27 cellular contexts compared by ENCODE assay signal in genomic region chr11:129417458-129417857, GRCh38. TPM values are rescaled to one million over a fixed set of nuclear protein-coding genes. Genes with fewer than 3 reads are reported as not detected.
A peak's percentile ranks its signal among the peaks of the same experiment; 100 is the strongest.
DNase-seq lines count a peak whose midpoint lies in the region; ATAC-seq, FAIRE-seq and TF ChIP-seq lines count a peak whose summit lies in the region.
"Had no signal": no experiment of that assay in that cellular context is flagged by ENCODE, and none has a peak within 500 bp of the region (broad histone marks: within the 10 kb centered on the region; RNA-seq: fewer than 3 reads in every experiment).

No MANE protein-coding gene starts in this region.

- CTCF ChIA-PET in WTC11 (lab: Charles Lee): interaction anchor here (0.8 kb wide), 1 partner anchor 278 kb away, joined by 5 read pairs; no protein-coding TSS in a partner anchor

- peak; percentile 28 for ATAC-seq in GM18502 (IDR thresholded peaks at IDR 0.05; ENCODE audit: poor library complexity, unreplicated experiment)
- ATAC-seq in HG02623 (IDR thresholded peaks at IDR 0.05; ENCODE audit: unreplicated experiment): peak; percentile 7
- peak; percentile 16 for ATAC-seq in HG03520 (IDR thresholded peaks at IDR 0.05; ENCODE audit: unreplicated experiment)
- no peak for ATAC-seq in GM19035 (IDR thresholded peaks at IDR 0.05; ENCODE audit: unreplicated experiment)
- ATAC-seq in WTC11: no peak
- ATAC-seq: activated CD8-positive, alpha-beta T cell treated with anti-CD3 and anti-CD28 coated beads for 36 hours; heart right ventricle; naive thymus-derived CD4-positive, alpha-beta T cell; stimulated activated effector memory CD8-positive, alpha-beta T cell treated with anti-CD3 and anti-CD28 coated beads, Interleukin-12 subunit alpha, Interleukin-12 subunit beta, amount 100 ng/mL, for 72 hours had no signal

- H3K9me3 Mint-ChIP-seq in mesothelial cell of epicardium (no peaks in the 10 kb centered on the region), WTC11 (0 out of 2 replicates have a peak, but pooled peaks cover 3% of the 10 kb centered on the region)
- H3K9me3 Mint-ChIP-seq: activated CD8-positive, alpha-beta T cell treated with anti-CD3 and anti-CD28 coated beads for 36 hours; activated naive CD8-positive, alpha-beta T cell treated with anti-CD3 and anti-CD28 coated beads, Interleukin-2, amount 50 U/mL, for 24 hours; stimulated activated effector memory CD8-positive, alpha-beta T cell treated with anti-CD3 and anti-CD28 coated beads, Interleukin-12 subunit alpha, Interleukin-12 subunit beta, amount 100 ng/mL, for 72 hours had no signal

- H3K36me3 Mint-ChIP-seq in mesothelial cell of epicardium: peaks cover 2% of the 10 kb centered on the region
- no peaks in the 10 kb centered on the region for H3K36me3 Mint-ChIP-seq in WTC11
- H3K36me3 Mint-ChIP-seq: naive thymus-derived CD4-positive, alpha-beta T cell; stimulated activated effector memory CD8-positive, alpha-beta T cell treated with anti-CD3 and anti-CD28 coated beads, Interleukin-12 subunit alpha, Interleukin-12 subunit beta, amount 100 ng/mL, for 72 hours had no signal

- no peak for TF ChIP-seq CTCF in mesothelial cell of epicardium (IDR thresholded peaks at IDR 0.05; ENCODE audit: unreplicated experiment)
- no peak for TF ChIP-seq CTCF in WTC11 (IDR thresholded peaks at IDR 0.05)

- FAIRE-seq in HTR-8/SVneo (lab: Jason Lieb, UNC): no peak

- peak overlapping the region; percentile 70 for H3K27ac Mint-ChIP-seq in mesothelial cell of epicardium
- H3K27ac Mint-ChIP-seq in WTC11: no peak overlapping the region
- H3K27ac Mint-ChIP-seq: activated CD8-positive, alpha-beta T cell treated with anti-CD3 and anti-CD28 coated beads for 36 hours; naive thymus-derived CD4-positive, alpha-beta T cell; stimulated activated effector memory CD8-positive, alpha-beta T cell treated with anti-CD3 and anti-CD28 coated beads, Interleukin-12 subunit alpha, Interleukin-12 subunit beta, amount 100 ng/mL, for 72 hours had no signal

- DNase-seq in mesothelial cell of epicardium (ENCODE audit: low spot score in 2 of 2, unreplicated experiment in 2 of 2): no peak
- DNase-seq in HTR-8/SVneo (ENCODE audit: insufficient read length, low spot score): no peak
- no peak for DNase-seq in NCI-H774 (lab: John Stamatoyannopoulos, UW)
- no peak for DNase-seq in WTC11 (ENCODE audit: low spot score)
- DNase-seq: activated CD8-positive, alpha-beta T cell treated with anti-CD3 and anti-CD28 coated beads for 36 hours; activated gamma-delta T cell treated with Interleukin-2 at 50 U/mL for 16 hours; activated naive CD8-positive, alpha-beta T cell treated with anti-CD3 and anti-CD28 coated beads, Interleukin-2, amount 50 U/mL, for 24 hours; BE2C; DMS53; effector memory CD4-positive, alpha-beta T cell; erythroblast; GDM1; GOT3; heart right ventricle; mesendoderm; naive thymus-derived CD4-positive, alpha-beta T cell; NCI-H146; NCI-H510A; stimulated activated CD4-positive, alpha-beta T cell treated with anti-CD3 and anti-CD28 coated beads, Interleukin-2, amount 100 ng/mL, for 48 hours had no signal

- POLR2A ChIA-PET in WTC11 (lab: Charles Lee): no interaction called here

- H3K4me1 Mint-ChIP-seq in mesothelial cell of epicardium (peaks cover 41% of the 10 kb centered on the region), WTC11 (no peaks in the 10 kb centered on the region)
- H3K4me1 Mint-ChIP-seq: stimulated activated effector memory CD8-positive, alpha-beta T cell treated with anti-CD3 and anti-CD28 coated beads, Interleukin-12 subunit alpha, Interleukin-12 subunit beta, amount 100 ng/mL, for 72 hours had no signal

- H3K27me3 Mint-ChIP-seq in mesothelial cell of epicardium (ENCODE audit: low read depth): no peaks in the 10 kb centered on the region
- no peaks in the 10 kb centered on the region for H3K27me3 Mint-ChIP-seq in WTC11 (ENCODE audit: low read depth)
- H3K27me3 Mint-ChIP-seq: activated CD8-positive, alpha-beta T cell treated with anti-CD3 and anti-CD28 coated beads for 36 hours; activated naive CD8-positive, alpha-beta T cell treated with anti-CD3 and anti-CD28 coated beads, Interleukin-2, amount 50 U/mL, for 24 hours; naive thymus-derived CD4-positive, alpha-beta T cell had no signal

- H3K4me3 Mint-ChIP-seq in mesothelial cell of epicardium: no peak overlapping the region
- no peak overlapping the region for H3K4me3 Mint-ChIP-seq in WTC11
- H3K4me3 Mint-ChIP-seq: activated CD8-positive, alpha-beta T cell treated with anti-CD3 and anti-CD28 coated beads for 36 hours; activated naive CD8-positive, alpha-beta T cell treated with anti-CD3 and anti-CD28 coated beads, Interleukin-2, amount 50 U/mL, for 24 hours; naive thymus-derived CD4-positive, alpha-beta T cell; stimulated activated effector memory CD8-positive, alpha-beta T cell treated with anti-CD3 and anti-CD28 coated beads, Interleukin-12 subunit alpha, Interleukin-12 subunit beta, amount 100 ng/mL, for 72 hours had no signal

TF ChIP-seq in WTC11, 78 proteins besides CTCF, POLR2A, EP300 and RAD21 (continues in another document):
- no peak for TF ChIP-seq ATF1 (CRISPR knock-in tag; IDR thresholded peaks at IDR 0.05)
- no peak for TF ChIP-seq SMAD3 (CRISPR knock-in tag; IDR thresholded peaks at IDR 0.05; ENCODE audit: borderline replicate concordance)
- TF ChIP-seq ZNF232 (CRISPR knock-in tag; IDR thresholded peaks at IDR 0.05): no peak
- TF ChIP-seq ETV6 (CRISPR knock-in tag; IDR thresholded peaks at IDR 0.05): no peak
- TF ChIP-seq PRDM15 (CRISPR knock-in tag; IDR thresholded peaks at IDR 0.05): no peak
- no peak for TF ChIP-seq IRF1 (CRISPR knock-in tag; IDR thresholded peaks at IDR 0.05)
- TF ChIP-seq RELA (CRISPR knock-in tag; IDR thresholded peaks at IDR 0.05; ENCODE audit: borderline replicate concordance): no peak
- no peak for TF ChIP-seq ATF3 (CRISPR knock-in tag; conservative IDR thresholded peaks at IDR 0.05)

RNA-seq across cellular contexts. Expression of gene BARX2, which starts 41.8 kb away (rescaled TPM):
- 59.8 to 73.5 TPM (median 69.9 TPM) in 3 replicates for total RNA-seq in mesothelial cell of epicardium
- total RNA-seq in WTC11 (2021): not detected in 3 replicates
- total RNA-seq: activated CD8-positive, alpha-beta T cell treated with anti-CD3 and anti-CD28 coated beads for 36 hours; chondrocyte; fibroblast of villous mesenchyme; heart right ventricle; osteoblast had no signal

Comparison
In these comparisons a context has a peak if more than half of its experiments do, and no peak if none do; other contexts are left out.
1. ATAC-seq: peak in GM18502 (single experiment), HG02623 (single experiment) and HG03520 (single experiment); none in GM19035 (single experiment) and WTC11 (single experiment).
2. RNA of gene BARX2, which starts 41.8 kb away (total RNA-seq): 59.8 to 73.5 TPM in mesothelial cell of epicardium; not detected in WTC11; every median in the first group is over 10 times any median in the second.